In the genomic region with DNA sequence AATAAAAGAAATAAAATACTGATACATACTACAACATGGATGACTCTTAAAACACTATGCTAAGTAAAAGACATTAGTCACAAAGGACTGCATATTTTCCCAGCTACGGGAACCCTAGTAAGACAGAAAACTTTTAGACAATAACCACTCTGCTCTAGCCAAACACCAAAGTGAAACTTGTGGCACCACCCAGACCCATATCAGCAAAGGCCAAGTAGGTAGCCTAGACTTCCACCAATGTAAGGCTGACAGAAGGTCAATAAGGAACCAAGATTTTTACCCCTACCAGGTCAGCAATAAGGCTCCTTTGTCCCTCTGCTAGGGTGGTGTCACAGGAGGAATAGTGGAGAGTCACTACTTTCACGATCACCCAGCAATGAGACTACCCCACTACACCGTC, we compare ENCODE assay signal across 17 cellular contexts. TPM values are rescaled to one million over a fixed set of nuclear protein-coding genes. Genes with fewer than 3 reads are reported as not detected.
DNase-seq lines count a peak whose midpoint lies in the region; ATAC-seq, FAIRE-seq and TF ChIP-seq lines count a peak whose summit lies in the region.
"Had no signal": no experiment of that assay in that cellular context is flagged by ENCODE, and none has a peak within 500 bp of the region (broad histone marks: within the 10 kb centered on the region; RNA-seq: fewer than 3 reads in every experiment).

No MANE protein-coding gene starts in this region.

- no peak overlapping the region for H3K27ac Mint-ChIP-seq in mesothelial cell of epicardium
- no peak overlapping the region for H3K27ac Mint-ChIP-seq in activated naive CD8-positive, alpha-beta T cell treated with anti-CD3 and anti-CD28 coated beads for 36 hours
- peak overlapping the region in 1 of 2 donors; percentile 24 for H3K27ac Mint-ChIP-seq in activated naive CD4-positive, alpha-beta T cell treated with anti-CD3 and anti-CD28 coated beads, Interleukin-2, amount 50 U/mL, for 72 hours
- H3K27ac Mint-ChIP-seq: CD8-positive, alpha-beta T cell had no signal

- FAIRE-seq in GM12891 (lab: Jason Lieb, UNC) = peak; percentile 82

- peak; percentile 35 for ATAC-seq in HG03432 (IDR thresholded peaks at IDR 0.05; ENCODE audit: unreplicated experiment)
- no peak for ATAC-seq in activated naive CD4-positive, alpha-beta T cell treated with anti-CD3 and anti-CD28 coated beads, Interleukin-2, amount 50 U/mL, for 72 hours
- ATAC-seq: CD8-positive, alpha-beta T cell had no signal

- TF ChIP-seq POLR2A in GM12891 (IDR thresholded peaks at IDR 0.05; ENCODE audit: low read depth, low read length) = no peak

- in situ Hi-C loops in astrocyte of the spinal cord (cut with HindIII; ENCODE audit: low sequenced_read_pairs) = no loop called here

- H3K36me3 Mint-ChIP-seq in mesothelial cell of epicardium = peaks cover 13% of the 10 kb centered on the region
- H3K36me3 Mint-ChIP-seq in activated naive CD8-positive, alpha-beta T cell treated with anti-CD3 and anti-CD28 coated beads for 36 hours = peaks cover 20% of the 10 kb centered on the region
- H3K36me3 Mint-ChIP-seq in activated naive CD4-positive, alpha-beta T cell treated with anti-CD3 and anti-CD28 coated beads, Interleukin-2, amount 50 U/mL, for 72 hours = peaks cover 10 to 15% of the 10 kb centered on the region in 2 donors

- H3K4me3 ChIP-seq in astrocyte of the spinal cord (ENCODE audit: low read depth, low read length) = no peak overlapping the region
- H3K4me3 ChIP-seq: MG63 had no signal

- H3K4me3 Mint-ChIP-seq in mesothelial cell of epicardium = no peak overlapping the region
- H3K4me3 Mint-ChIP-seq in activated naive CD8-positive, alpha-beta T cell treated with anti-CD3 and anti-CD28 coated beads for 36 hours = no peak overlapping the region
- H3K4me3 Mint-ChIP-seq: CD8-positive, alpha-beta T cell had no signal

- no peaks in the 10 kb centered on the region for H3K27me3 Mint-ChIP-seq in mesothelial cell of epicardium (ENCODE audit: low read depth)
- H3K27me3 Mint-ChIP-seq in activated naive CD8-positive, alpha-beta T cell treated with anti-CD3 and anti-CD28 coated beads for 36 hours = no peaks in the 10 kb centered on the region

- DNase-seq in GM12891 (ENCODE audit: insufficient read length, low spot score) (no peak), astrocyte of the spinal cord (ENCODE audit: low read depth, low spot score) (peak; percentile 13), myocyte (ENCODE audit: low read depth) (peak; percentile 16), mesothelial cell of epicardium (ENCODE audit: low spot score in 2 of 2, unreplicated experiment in 2 of 2) (no peak), activated T-cell treated with anti-CD3 and anti-CD28 coated beads for 4 hours (no peak)
- DNase-seq in activated naive CD8-positive, alpha-beta T cell treated with anti-CD3 and anti-CD28 coated beads for 36 hours = no peak
- DNase-seq in activated naive CD4-positive, alpha-beta T cell treated with anti-CD3 and anti-CD28 coated beads, Interleukin-2, amount 50 U/mL, for 72 hours (ENCODE audit: low spot score in 2 of 2) = no peak
- DNase-seq: BE2C; CD8-positive, alpha-beta T cell; GOT3; KBM-7; MG63; NCI-H187 treated with DMSO at 0.1 percent for 48 hours; NCI-H2171; NCI-H82; SHP77 had no signal

- no peaks in the 10 kb centered on the region for H3K9me3 Mint-ChIP-seq in mesothelial cell of epicardium
- no peaks in the 10 kb centered on the region for H3K9me3 Mint-ChIP-seq in activated naive CD8-positive, alpha-beta T cell treated with anti-CD3 and anti-CD28 coated beads for 36 hours
- H3K9me3 Mint-ChIP-seq in activated naive CD4-positive, alpha-beta T cell treated with anti-CD3 and anti-CD28 coated beads, Interleukin-2, amount 50 U/mL, for 72 hours = no peaks in the 10 kb centered on the region
- H3K9me3 Mint-ChIP-seq: CD8-positive, alpha-beta T cell had no signal

- H3K4me1 Mint-ChIP-seq in mesothelial cell of epicardium = no peaks in the 10 kb centered on the region
- H3K4me1 Mint-ChIP-seq in activated naive CD8-positive, alpha-beta T cell treated with anti-CD3 and anti-CD28 coated beads for 36 hours = peaks cover 5% of the 10 kb centered on the region

- TF ChIP-seq CTCF in astrocyte of the spinal cord (IDR thresholded peaks at IDR 0.05; ENCODE audit: low read depth, low read length) = no peak
- no peak for TF ChIP-seq CTCF in mesothelial cell of epicardium (IDR thresholded peaks at IDR 0.05; ENCODE audit: unreplicated experiment)

TF ChIP-seq in GM12891, 5 proteins besides CTCF, POLR2A, EP300 and RAD21:
- TF ChIP-seq TAF1 (IDR thresholded peaks at IDR 0.05; ENCODE audit: low read depth, low read length) (no peak), POLR2AphosphoS5 (IDR thresholded peaks at IDR 0.05; ENCODE audit: low read depth, low read length) (no peak)

RNA-seq across cellular contexts. Expression of gene SLC25A40, which starts 24.9 kb away (rescaled TPM):
- 14.3 TPM for polyA plus RNA-seq in GM12891 (2012; ENCODE audit: low read depth, missing spikeins)
- total RNA-seq in myocyte (10.6 and 12.4 TPM in 2 replicates), mesothelial cell of epicardium (20.1 to 25.6 TPM (median 24.2 TPM) in 3 replicates)
- polyA plus RNA-seq in myocyte (2012) = 6.6 TPM
- total RNA-seq in activated naive CD8-positive, alpha-beta T cell treated with anti-CD3 and anti-CD28 coated beads for 36 hours = 10 to 100 TPM; 36.1 to 45.9 TPM
- 10 to 100 TPM; 41.5 to 51.1 TPM for total RNA-seq in activated naive CD4-positive, alpha-beta T cell treated with anti-CD3 and anti-CD28 coated beads, Interleukin-2, amount 50 U/mL, for 72 hours

RNA-seq across cellular contexts. Expression of gene DBF4, which starts 25.1 kb away (rescaled TPM):
- 24.7 TPM for polyA plus RNA-seq in GM12891 (2012; ENCODE audit: low read depth, missing spikeins)
- 14.8 and 18.6 TPM in 2 replicates for total RNA-seq in myocyte
- 2.3 TPM for polyA plus RNA-seq in myocyte (2012)
- total RNA-seq in mesothelial cell of epicardium = 20.3 to 21.2 TPM (median 20.6 TPM) in 3 replicates
- total RNA-seq in activated naive CD8-positive, alpha-beta T cell treated with anti-CD3 and anti-CD28 coated beads for 36 hours = 10 to 100 TPM; 86.3 to 88.8 TPM
- total RNA-seq in activated naive CD4-positive, alpha-beta T cell treated with anti-CD3 and anti-CD28 coated beads, Interleukin-2, amount 50 U/mL, for 72 hours = 10 to 100 TPM; 67.5 to 71.4 TPM

Comparison
In these comparisons a context has a peak if more than half of its experiments do, and no peak if none do; other contexts are left out.
1. DNase-seq: peak in astrocyte of the spinal cord (single experiment) and myocyte (single experiment); none in GM12891 (single experiment), mesothelial cell of epicardium (0 of 2), activated naive CD8-positive, alpha-beta T cell treated with anti-CD3 and anti-CD28 coated beads for 36 hours (single experiment), activated naive CD4-positive, alpha-beta T cell treated with anti-CD3 and anti-CD28 coated beads, Interleukin-2, amount 50 U/mL, for 72 hours (0 of 2) and activated T-cell treated with anti-CD3 and anti-CD28 coated beads for 4 hours (single experiment).